8 cellular contexts compared by ENCODE assay signal in genomic region chr14:95515523-95516517, GRCh38. TPM values are rescaled to one million over a fixed set of nuclear protein-coding genes. Genes with fewer than 3 reads are reported as not detected.
A peak's percentile ranks its signal among the peaks of the same experiment; 100 is the strongest.
DNase-seq lines count a peak whose midpoint lies in the region; ATAC-seq and TF ChIP-seq lines count a peak whose summit lies in the region.

No MANE protein-coding gene starts in this region.

- H3K9me3 ChIP-seq in SJCRH30 (replicated peaks) (no peaks in the 10 kb centered on the region), heart left ventricle (no peaks in the 10 kb centered on the region)

- TF ChIP-seq POLR2A in heart left ventricle (IDR thresholded peaks at IDR 0.05): no peak

- CTCF ChIA-PET in Calu3 (lab: Charles Lee): interaction anchor here (1.0 to 3.1 kb wide), 2 partner anchors 33 to 74 kb away, joined by 3 to 13 read pairs; no protein-coding TSS in a partner anchor
- CTCF ChIA-PET in activated naive CD4-positive, alpha-beta T cell treated with anti-CD3 and anti-CD28 coated beads, Interleukin-2, amount 10 ng/mL, durations not matched to agents 7 days and 5 days (lab: Charles Lee): interaction anchor here (0.7 to 7.3 kb wide), 5 partner anchors 9 to 34 kb away, joined by 3 to 41 read pairs (median 4); no protein-coding TSS in a partner anchor

- H3K9me3 Mint-ChIP-seq in Calu3 (ENCODE audit: low read depth, unreplicated experiment): no peaks in the 10 kb centered on the region
- no peaks in the 10 kb centered on the region for H3K9me3 Mint-ChIP-seq in activated naive CD4-positive, alpha-beta T cell treated with anti-CD3 and anti-CD28 coated beads, Interleukin-2, amount 10 ng/mL, durations not matched to agents 7 days and 5 days

- peaks cover 23% of the 10 kb centered on the region for H3K4me1 ChIP-seq in SJCRH30
- peaks cover 0 to 85% (median 56%) of the 10 kb centered on the region in 12 donors for H3K4me1 ChIP-seq in heart left ventricle
- peaks cover 2% of the 10 kb centered on the region for H3K4me1 ChIP-seq in rectal smooth muscle tissue (ENCODE audit: control insufficient read depth, insufficient read depth, low read length)

- H3K36me3 Mint-ChIP-seq in Calu3 (ENCODE audit: insufficient read depth, unreplicated experiment): no peaks in the 10 kb centered on the region
- peaks cover 33% of the 10 kb centered on the region for H3K36me3 Mint-ChIP-seq in activated naive CD4-positive, alpha-beta T cell treated with anti-CD3 and anti-CD28 coated beads, Interleukin-2, amount 10 ng/mL, durations not matched to agents 7 days and 5 days

- peak overlapping the region; percentile 72 for H3K27ac ChIP-seq in HL-60 (replicated peaks)
- peak overlapping the region; percentile 91 for H3K27ac ChIP-seq in SJCRH30
- H3K27ac ChIP-seq in heart left ventricle: peak overlapping the region; percentile 83 to 95 (median 90)
- no peak overlapping the region for H3K27ac ChIP-seq in rectal smooth muscle tissue (ENCODE audit: low read depth, low read length)

- H3K4me1 Mint-ChIP-seq in Calu3 (ENCODE audit: low read depth, unreplicated experiment): peaks cover 18% of the 10 kb centered on the region
- peaks cover 76% of the 10 kb centered on the region for H3K4me1 Mint-ChIP-seq in activated naive CD4-positive, alpha-beta T cell treated with anti-CD3 and anti-CD28 coated beads, Interleukin-2, amount 10 ng/mL, durations not matched to agents 7 days and 5 days

- TF ChIP-seq CTCF in Calu3 (IDR thresholded peaks at IDR 0.05; ENCODE audit: unreplicated experiment) (peak; percentile 37), HL-60 (IDR thresholded peaks at IDR 0.05; ENCODE audit: insufficient read depth, low read length) (no peak), heart left ventricle (IDR thresholded peaks at IDR 0.05) (peak in 10 of 12 donors; percentile 11 to 56 (median 42))

- DNase-seq in Calu3 (peak; percentile 66), HL-60 (ENCODE audit: low read depth in 1 of 2, low spot score in 1 of 2) (peak; percentile 77 to 92), SJCRH30 (peak; percentile 83), heart left ventricle (peak; percentile 78 to 90 (median 83)), SHP77 treated with DMSO at 0.1 percent for 48 hours (lab: John Stamatoyannopoulos, UW) (no peak)
- peak; percentile 89 for DNase-seq in activated naive CD4-positive, alpha-beta T cell treated with anti-CD3 and anti-CD28 coated beads, Interleukin-2, amount 10 ng/mL, durations not matched to agents 7 days and 5 days

- no peak overlapping the region for H3K27ac Mint-ChIP-seq in Calu3 (ENCODE audit: unreplicated experiment)
- peak overlapping the region; percentile 87 for H3K27ac Mint-ChIP-seq in activated naive CD4-positive, alpha-beta T cell treated with anti-CD3 and anti-CD28 coated beads, Interleukin-2, amount 10 ng/mL, durations not matched to agents 7 days and 5 days

- intact Hi-C loops in Calu3 (cut with micrococcal nuclease; ENCODE audit: unreplicated experiment): no loop called here
- intact Hi-C loops in heart left ventricle (cut with DNase I): loop anchor here in 4 of 10 donors (5.0 kb wide), 3 partner anchors 34 to 49 kb away; no protein-coding TSS in a partner anchor

- peak overlapping the region; percentile 35 for H3K9ac ChIP-seq in rectal smooth muscle tissue (ENCODE audit: low read length)

- no TSS peak for BruUV-seq in Calu3 (replicated peaks; lab: Mats Ljungman, UMichigan)

- ATAC-seq in GM19467 (IDR thresholded peaks at IDR 0.05; ENCODE audit: unreplicated experiment) (peak; percentile 77), heart left ventricle (peak; percentile 43 to 74 (median 67))

- H3K4me3 ChIP-seq in HL-60 (replicated peaks; ENCODE audit: insufficient read depth, low read length) (peak overlapping the region; percentile 53), SJCRH30 (peak overlapping the region; percentile 79), heart left ventricle (peak overlapping the region; percentile 62 to 93 (median 78)), rectal smooth muscle tissue (ENCODE audit: low read length) (peak overlapping the region; percentile 73)

- no peaks in the 10 kb centered on the region for H3K27me3 Mint-ChIP-seq in Calu3 (ENCODE audit: unreplicated experiment)
- H3K27me3 Mint-ChIP-seq in activated naive CD4-positive, alpha-beta T cell treated with anti-CD3 and anti-CD28 coated beads, Interleukin-2, amount 10 ng/mL, durations not matched to agents 7 days and 5 days: no peaks in the 10 kb centered on the region

- H3K36me3 ChIP-seq in SJCRH30 (peaks cover 6% of the 10 kb centered on the region; the same call in 1 of the 2 replicates), heart left ventricle (peaks cover 0 to 3% (median 0%) of the 10 kb centered on the region in 9 donors), rectal smooth muscle tissue (ENCODE audit: control insufficient read depth, insufficient read depth, low read length) (no peaks in the 10 kb centered on the region)

- H3K27me3 ChIP-seq in HL-60 (ENCODE audit: insufficient read depth, poor library complexity, severe bottlenecking): no peaks in the 10 kb centered on the region
- no peaks in the 10 kb centered on the region for H3K27me3 ChIP-seq in SJCRH30
- no peaks in the 10 kb centered on the region for H3K27me3 ChIP-seq in heart left ventricle
- no peaks in the 10 kb centered on the region for H3K27me3 ChIP-seq in rectal smooth muscle tissue (ENCODE audit: control insufficient read depth, insufficient read depth, low read length)

- H3K4me3 Mint-ChIP-seq in Calu3 (ENCODE audit: low read depth, unreplicated experiment): peak overlapping the region; percentile 64
- H3K4me3 Mint-ChIP-seq in activated naive CD4-positive, alpha-beta T cell treated with anti-CD3 and anti-CD28 coated beads, Interleukin-2, amount 10 ng/mL, durations not matched to agents 7 days and 5 days: peak overlapping the region; percentile 92

- WGBS in heart left ventricle, 4 donors: 4 to 22% (median 9%) methylated on average over 8 to 48 of the region's 48 CpGs

RNA-seq across cellular contexts. Expression of gene SYNE3, which starts 0.6 kb away (rescaled TPM):
- total RNA-seq in Calu3 (2022): 0.97 and 1.1 TPM in 2 replicates
- total RNA-seq in SJCRH30 (2014; rRNA removed; shearing (Covaris generic)): 34.1 and 34.5 TPM in 2 replicates
- total RNA-seq in heart left ventricle: 10 to 100 TPM in 5 of 9 donors, 1 to 10 TPM in 4; 6.2 to 16.9 (median 10.3) TPM
- 1 to 10 TPM; 3.1 to 3.9 TPM for polyA plus RNA-seq in heart left ventricle

RNA-seq across cellular contexts. Expression of gene GLRX5, which starts 19.0 kb away (rescaled TPM):
- 54.8 and 58.0 TPM in 2 replicates for total RNA-seq in Calu3 (2022)
- 130 and 132 TPM in 2 replicates for total RNA-seq in SJCRH30 (2014; rRNA removed; shearing (Covaris generic))
- 100 to 1,000 TPM in 1 of 9 donors, 10 to 100 TPM in 8; 60.8 to 113 (median 78.5) TPM for total RNA-seq in heart left ventricle
- polyA plus RNA-seq in heart left ventricle: 10 to 100 TPM; 64.4 to 98.3 TPM
